Comparison of ENCODE assay signal across 17 cellular contexts in the genomic region with DNA sequence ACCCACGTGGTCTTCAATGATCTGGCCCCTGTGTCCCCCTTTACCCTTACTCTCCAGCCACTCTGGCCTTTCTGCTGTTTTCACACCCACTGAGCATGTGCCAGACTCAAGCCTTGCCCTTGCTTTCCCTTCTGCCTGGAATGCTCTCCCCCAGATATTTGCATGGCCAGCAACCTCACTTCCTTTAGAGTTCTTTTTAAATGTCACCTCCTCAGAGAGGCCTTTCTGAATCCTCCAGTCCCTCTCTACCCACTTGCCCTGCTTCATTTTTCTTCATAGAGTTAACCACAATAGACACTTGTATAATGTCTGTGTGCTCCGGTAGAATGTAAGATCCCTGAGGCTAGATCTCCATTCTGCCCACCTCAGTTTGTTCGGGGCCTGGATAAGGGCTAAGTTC.
"Had no signal": no experiment of that assay in that cellular context is flagged by ENCODE, and none has a peak within 500 bp of the region (broad histone marks: within the 10 kb centered on the region; RNA-seq: fewer than 3 reads in every experiment).

No MANE protein-coding gene starts in this region.

- DNase-seq: activated CD4-positive, alpha-beta memory T cell treated with anti-CD3 and anti-CD28 coated beads for 36 hours; activated naive CD4-positive, alpha-beta T cell treated with Interleukin-2 at 50 U/mL for 16 hours; activated T-cell treated with anti-CD3 and anti-CD28 coated beads, Interleukin-2, amount 50 U/mL, for 48 hours; cortex of kidney; heart left ventricle; nucleus accumbens; right lobe of liver; stimulated activated CD4-positive, alpha-beta T cell treated with anti-CD3 and anti-CD28 coated beads, Interleukin-15, amount 100 ng/mL, for 24 hours; stimulated activated CD8-positive, alpha-beta memory T cell treated with anti-CD3 and anti-CD28 coated beads, Interleukin-4, amount 100 ng/mL, for 48 hours; stimulated activated naive CD4-positive, alpha-beta T cell treated with Interleukin-2 at 50 U/mL for 16 hours; T1000; upper lobe of left lung had no signal

- H3K9me3 ChIP-seq: gastroesophageal sphincter, heart left ventricle, right lobe of liver, upper lobe of left lung had no signal

- H3K9me3 Mint-ChIP-seq: activated CD4-positive, alpha-beta memory T cell treated with anti-CD3 and anti-CD28 coated beads for 36 hours; T-helper 1 cell treated with Interleukin-12 subunit alpha and Interleukin-12 subunit beta and Interleukin-4 antibody, amounts not matched to agents 30 μg/mL and 1 μg/mL, for 36 hours; WTC11 had no signal

- H3K27me3 Mint-ChIP-seq: activated CD4-positive, alpha-beta memory T cell treated with anti-CD3 and anti-CD28 coated beads for 36 hours had no signal

- H3K36me3 ChIP-seq: gastroesophageal sphincter, heart left ventricle, right lobe of liver, upper lobe of left lung had no signal

- H3K27ac Mint-ChIP-seq: activated CD4-positive, alpha-beta memory T cell treated with anti-CD3 and anti-CD28 coated beads for 36 hours; T-helper 1 cell treated with Interleukin-12 subunit alpha and Interleukin-12 subunit beta and Interleukin-4 antibody, amounts not matched to agents 30 μg/mL and 1 μg/mL, for 36 hours; WTC11 had no signal

- H3K4me3 ChIP-seq: gastroesophageal sphincter, heart left ventricle, right lobe of liver, skin epidermis, upper lobe of left lung had no signal

- H3K4me1 ChIP-seq: right lobe of liver had no signal

- ATAC-seq: gastroesophageal sphincter, heart left ventricle, right lobe of liver, WTC11 had no signal

- H3K27me3 ChIP-seq: gastroesophageal sphincter, heart left ventricle, right lobe of liver, upper lobe of left lung had no signal

- H3K36me3 Mint-ChIP-seq: activated CD4-positive, alpha-beta memory T cell treated with anti-CD3 and anti-CD28 coated beads for 36 hours; WTC11 had no signal

- H3K4me3 Mint-ChIP-seq: activated CD4-positive, alpha-beta memory T cell treated with anti-CD3 and anti-CD28 coated beads for 36 hours; T-helper 1 cell treated with Interleukin-12 subunit alpha and Interleukin-12 subunit beta and Interleukin-4 antibody, amounts not matched to agents 30 μg/mL and 1 μg/mL, for 36 hours; WTC11 had no signal

- H3K27ac ChIP-seq: epithelial cell of prostate, gastroesophageal sphincter, heart left ventricle, right lobe of liver, skin epidermis had no signal
